In the genomic region with DNA sequence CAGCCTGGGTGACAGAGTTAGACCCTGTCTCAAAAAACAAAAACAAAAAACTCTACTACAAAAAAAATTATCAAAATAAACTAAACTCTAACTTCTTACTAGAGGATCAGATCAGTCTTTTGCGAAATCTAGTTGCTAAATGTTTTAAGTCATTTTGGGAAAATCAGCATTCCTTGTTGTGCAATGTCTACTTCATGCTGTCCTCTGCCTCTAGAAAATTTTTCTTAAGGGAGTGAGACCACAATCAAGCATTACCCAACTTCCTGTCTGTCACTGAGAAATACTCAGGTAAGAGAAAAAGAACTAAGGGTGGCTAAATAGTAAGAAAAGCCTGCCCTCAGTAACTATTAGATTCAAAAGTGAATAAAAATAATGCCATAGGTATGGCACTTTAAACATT, we compare ENCODE assay signal across 15 cellular contexts.
"Had no signal": no experiment of that assay in that cellular context is flagged by ENCODE, and none has a peak within 500 bp of the region (broad histone marks: within the 10 kb centered on the region; RNA-seq: fewer than 3 reads in every experiment).

No MANE protein-coding gene starts in this region.

- H3K9me3 ChIP-seq: ascending aorta, colonic mucosa, pancreas, thoracic aorta had no signal

- H3K4me1 ChIP-seq: ascending aorta, colonic mucosa, pancreas had no signal

- ATAC-seq: activated naive CD4-positive, alpha-beta T cell treated with anti-CD3 and anti-CD28 coated beads, Interleukin-2, amount 50 U/mL, for 72 hours; pancreas; stimulated activated naive CD8-positive, alpha-beta T cell treated with anti-CD3 and anti-CD28 coated beads, Interleukin-15, amount 100 ng/mL, for 72 hours had no signal

- H3K27me3 ChIP-seq: ascending aorta, colonic mucosa, pancreas had no signal

- H3K27ac ChIP-seq: ascending aorta, colonic mucosa, pancreas, thoracic aorta had no signal

- DNase-seq: activated CD4-positive, alpha-beta T cell treated with anti-CD3 and anti-CD28 coated beads, Interleukin-2, amount 50 U/mL, for 1 hour; activated CD4-positive, CD25-positive, alpha-beta regulatory T cell; colonic mucosa; hippocampal formation; naive B cell; pancreas; retina; stimulated activated CD4-positive, alpha-beta T cell treated with anti-CD3 and anti-CD28 coated beads, Interleukin-15, amount 100 ng/mL, for 24 hours; stimulated activated CD4-positive, alpha-beta T cell treated with anti-CD3 and anti-CD28 coated beads, Interleukin-4, amount 100 ng/mL, for 4 hours; stimulated activated naive CD8-positive, alpha-beta T cell treated with anti-CD3 and anti-CD28 coated beads, Interleukin-15, amount 100 ng/mL, for 72 hours; T-helper 2 cell had no signal

- H3K36me3 ChIP-seq: ascending aorta, colonic mucosa, pancreas, thoracic aorta had no signal

- H3K4me3 ChIP-seq: ascending aorta, colonic mucosa, lung, pancreas, thoracic aorta had no signal
